ENCODE assay signal across 1 cellular context in genomic region chr9:136119259-136120118, GRCh38.
TF ChIP-seq lines count a peak whose summit lies in the region.

No MANE protein-coding gene starts in this region.

TF ChIP-seq in HepG2, 621 proteins besides CTCF, POLR2A, EP300 and RAD21 (continues in another document):
- TF ChIP-seq ZNF607 (CRISPR knock-in tag; IDR thresholded peaks at IDR 0.05; ENCODE audit: borderline replicate concordance) (no peak), NR2F2 (IDR thresholded peaks at IDR 0.05; ENCODE audit: borderline replicate concordance, low read depth) (no peak), ZNF264 (CRISPR knock-in tag; IDR thresholded peaks at IDR 0.05) (peak; percentile 46; the same call in 1 of the 2 replicates), SALL2 (CRISPR knock-in tag; IDR thresholded peaks at IDR 0.05) (0 out of 2 replicates have a peak, but pooled peaks have one; percentile 52), ZNF260 (CRISPR knock-in tag; IDR thresholded peaks at IDR 0.05; ENCODE audit: borderline replicate concordance, low read depth) (no peak), NR1H2 (CRISPR knock-in tag; IDR thresholded peaks at IDR 0.05; ENCODE audit: borderline replicate concordance, low read depth) (no peak), TP53 (CRISPR knock-in tag; conservative IDR thresholded peaks at IDR 0.05) (no peak), SIX1 (CRISPR knock-in tag; IDR thresholded peaks at IDR 0.05; ENCODE audit: borderline replicate concordance) (no peak), TBP (CRISPR knock-in tag; IDR thresholded peaks at IDR 0.05) (no peak), GATAD2A (CRISPR knock-in tag; IDR thresholded peaks at IDR 0.05) (peak; percentile 74), UBTF (CRISPR knock-in tag; IDR thresholded peaks at IDR 0.05) (peak; percentile 61; the same call in 1 of the 2 replicates), PHF20 (CRISPR knock-in tag; IDR thresholded peaks at IDR 0.05) (peak; percentile 37; the same call in 1 of the 2 replicates), MXD4 (CRISPR knock-in tag; IDR thresholded peaks at IDR 0.05) (no peak), ZBTB21 (CRISPR knock-in tag; IDR thresholded peaks at IDR 0.05) (no peak), MBNL3 (CRISPR knock-in tag; conservative IDR thresholded peaks at IDR 0.05) (no peak), ZFYVE20 (CRISPR knock-in tag; IDR thresholded peaks at IDR 0.05; ENCODE audit: borderline replicate concordance, low read depth) (no peak), DMTF1 (CRISPR knock-in tag; IDR thresholded peaks at IDR 0.05) (no peak), ZNF432 (CRISPR knock-in tag; IDR thresholded peaks at IDR 0.05; ENCODE audit: borderline replicate concordance) (no peak; the same call in 1 of the 2 replicates), ZNF652 (CRISPR knock-in tag; IDR thresholded peaks at IDR 0.05; ENCODE audit: borderline replicate concordance, low read depth) (no peak), HOXD1 (CRISPR knock-in tag; IDR thresholded peaks at IDR 0.05) (no peak), KLF15 (CRISPR knock-in tag; IDR thresholded peaks at IDR 0.05; ENCODE audit: borderline replicate concordance) (no peak), CREM (IDR thresholded peaks at IDR 0.05) (peak; percentile 29; the same call in 1 of the 2 replicates), CREM (CRISPR knock-in tag; IDR thresholded peaks at IDR 0.05) (no peak), RXRB (CRISPR knock-in tag; IDR thresholded peaks at IDR 0.05; ENCODE audit: borderline replicate concordance) (peak; percentile 63), KLF12 (CRISPR knock-in tag; IDR thresholded peaks at IDR 0.05; ENCODE audit: borderline replicate concordance) (no peak), BRD4 (CRISPR knock-in tag; IDR thresholded peaks at IDR 0.05) (no peak), RBM39 (IDR thresholded peaks at IDR 0.05; ENCODE audit: low read depth, low read length, poor library complexity, severe bottlenecking) (no peak), FUBP1 (CRISPR knock-in tag; IDR thresholded peaks at IDR 0.05; ENCODE audit: borderline replicate concordance) (no peak), HIVEP1 (CRISPR knock-in tag; IDR thresholded peaks at IDR 0.05) (peak; percentile 79), ZNF792 (CRISPR knock-in tag; IDR thresholded peaks at IDR 0.05) (0 out of 2 replicates have a peak, but pooled peaks have one; percentile 45), AGO1 (IDR thresholded peaks at IDR 0.05; ENCODE audit: low read depth, low read length, poor library complexity, severe bottlenecking) (peak; percentile 27), JARID2 (CRISPR knock-in tag; IDR thresholded peaks at IDR 0.05; ENCODE audit: insufficient replicate concordance) (no peak), TIGD3 (CRISPR knock-in tag; IDR thresholded peaks at IDR 0.05; ENCODE audit: borderline replicate concordance) (no peak), GPBP1L1 (CRISPR knock-in tag; IDR thresholded peaks at IDR 0.05) (no peak), ZNF205 (CRISPR knock-in tag; IDR thresholded peaks at IDR 0.05) (no peak), BRF2 (CRISPR knock-in tag; IDR thresholded peaks at IDR 0.05) (peak; percentile 39; the same call in 1 of the 2 replicates), ZNF276 (CRISPR knock-in tag; IDR thresholded peaks at IDR 0.05; ENCODE audit: low read depth) (no peak), ZNF687 (CRISPR knock-in tag; IDR thresholded peaks at IDR 0.05) (peak; percentile 71), SALL1 (CRISPR knock-in tag; IDR thresholded peaks at IDR 0.05) (peak; percentile 46; the same call in 1 of the 2 replicates), ATF7 (IDR thresholded peaks at IDR 0.05) (no peak), ATF7 (CRISPR knock-in tag; IDR thresholded peaks at IDR 0.05) (peak; percentile 64; the same call in 1 of the 2 replicates), ZBTB37 (CRISPR knock-in tag; IDR thresholded peaks at IDR 0.05) (no peak), CBX5 (CRISPR knock-in tag; IDR thresholded peaks at IDR 0.05; ENCODE audit: borderline replicate concordance) (no peak), DDIT3 (CRISPR knock-in tag; IDR thresholded peaks at IDR 0.05) (no peak), PREB (CRISPR knock-in tag; IDR thresholded peaks at IDR 0.05) (no peak)
